In the genomic region with DNA sequence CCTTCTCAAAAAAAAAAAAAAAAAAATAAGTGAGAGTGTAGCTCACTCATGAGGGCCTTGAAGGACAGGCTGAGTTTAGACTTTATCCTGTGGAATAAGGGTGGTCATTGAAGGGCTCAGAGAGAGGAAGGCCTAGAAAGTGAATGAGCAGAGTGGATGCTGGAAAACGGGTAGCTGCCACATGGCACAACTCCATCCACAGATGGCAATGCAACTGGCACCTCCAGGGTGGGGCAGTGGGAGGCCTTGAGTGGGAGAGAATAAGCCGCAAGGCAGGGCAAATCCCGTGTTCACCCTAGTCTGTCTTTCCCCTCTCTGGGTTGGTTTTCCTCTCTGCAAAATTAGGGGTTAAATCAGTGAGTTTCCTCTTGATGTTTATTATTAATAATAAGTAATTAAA, we compare ENCODE assay signal across 24 cellular contexts. TPM values are rescaled to one million over a fixed set of nuclear protein-coding genes. Genes with fewer than 3 reads are reported as not detected.
DNase-seq lines count a peak whose midpoint lies in the region; ATAC-seq lines count a peak whose summit lies in the region.
"Had no signal": no experiment of that assay in that cellular context is flagged by ENCODE, and none has a peak within 500 bp of the region (broad histone marks: within the 10 kb centered on the region; RNA-seq: fewer than 3 reads in every experiment).

No MANE protein-coding gene starts in this region.

- WGBS in neuronal stem cell (ENCODE audit: extremely low coverage in 2 of 2, insufficient read length in 2 of 2, insufficient replicate concordance in 1 of 2), 2 donors = no CpG with 5 or more reads among the region's 3 CpGs
- 95 to 98% methylated on average over 3 of the region's 3 CpGs for WGBS in aorta, 2 donors

- ATAC-seq in aorta (ENCODE audit: low FRiP score) = no peak
- no peak for ATAC-seq in GM19397 (IDR thresholded peaks at IDR 0.05; ENCODE audit: unreplicated experiment)
- ATAC-seq in GM18861 (IDR thresholded peaks at IDR 0.05; ENCODE audit: unreplicated experiment) = no peak

- no peak overlapping the region for H2BK120ac ChIP-seq in neuronal stem cell (ENCODE audit: low read depth, low read length)

- no peak overlapping the region for H2BK12ac ChIP-seq in neuronal stem cell (ENCODE audit: low read length)

- H3K9ac ChIP-seq in neuronal stem cell (ENCODE audit: low read depth, low read length, poor library complexity) = no peak overlapping the region
- H3K9ac ChIP-seq: KMS-11 had no signal

- H2AK5ac ChIP-seq in neuronal stem cell (ENCODE audit: low read depth, low read length) = no peak overlapping the region

- H3K4me2 ChIP-seq in neuronal stem cell (ENCODE audit: insufficient read depth, low read length, poor library complexity, severe bottlenecking) = no peak overlapping the region
- H3K4me2 ChIP-seq: KMS-11 had no signal

- H3K14ac ChIP-seq in neuronal stem cell (ENCODE audit: low read length) = no peak overlapping the region

- no peak overlapping the region for H4K8ac ChIP-seq in neuronal stem cell (ENCODE audit: low read depth, low read length)

- no peak overlapping the region for H3K23ac ChIP-seq in neuronal stem cell (ENCODE audit: low read depth, low read length, poor library complexity)

- H2AFZ ChIP-seq in neuronal stem cell (ENCODE audit: low read length) = no peak overlapping the region

- H2BK5ac ChIP-seq in neuronal stem cell (ENCODE audit: low read length) = no peak overlapping the region

- H3K4me1 ChIP-seq in neuronal stem cell (ENCODE audit: control insufficient read depth in 2 of 2, insufficient read depth in 1 of 2, low read depth in 1 of 2, low read length in 2 of 2) (peaks cover 0 to 29% of the 10 kb centered on the region in 2 donors), aorta (ENCODE audit: control insufficient read depth in 1 of 2, insufficient read depth in 2 of 2, low read length in 2 of 2) (no peaks in the 10 kb centered on the region)
- H3K4me1 ChIP-seq: BE2C, HAP-1 had no signal

- H3K36me3 ChIP-seq in neuronal stem cell (replicated peaks in 1 of 2; ENCODE audit: control insufficient read depth in 2 of 2, insufficient read depth in 2 of 2, low read length in 2 of 2) = no peaks in the 10 kb centered on the region
- H3K36me3 ChIP-seq in aorta (ENCODE audit: control insufficient read depth in 1 of 2, insufficient read depth in 2 of 2, low read length in 1 of 2) = no peaks in the 10 kb centered on the region
- H3K36me3 ChIP-seq: BE2C, HAP-1 had no signal

- DNase-seq in NCI-H1694 treated with DMSO at 0.1 percent for 48 hours (lab: John Stamatoyannopoulos, UW) (peak; percentile 14), NCI-H1694 (lab: John Stamatoyannopoulos, UW) (no peak), cerebellar cortex (ENCODE audit: low spot score) (peak; percentile 52), neuronal stem cell (ENCODE audit: low spot score) (no peak), aorta (peak; percentile 21)
- DNase-seq: 8988T; ACHN; BE2C; CD8-positive, alpha-beta memory T cell; DMS153; GOT3; NCI-H1105; NCI-H146; NCI-H2029 treated with DMSO at 0.1 percent for 48 hours; NCI-H446 treated with DMSO at 0.1 percent for 48 hours; NCI-H69; RPMI8226; SHP77 had no signal

- H3K4me3 ChIP-seq in neuronal stem cell (ENCODE audit: low read length in 2 of 2) (no peak overlapping the region), aorta (ENCODE audit: low read length in 2 of 2) (no peak overlapping the region)
- H3K4me3 ChIP-seq: HAP-1 had no signal

- no peak overlapping the region for H3K27ac ChIP-seq in neuronal stem cell (replicated peaks; ENCODE audit: low read length)
- no peak overlapping the region for H3K27ac ChIP-seq in aorta (ENCODE audit: low read depth in 1 of 2, low read length in 2 of 2)
- H3K27ac ChIP-seq: KMS-11 had no signal

- no peak overlapping the region for H2BK15ac ChIP-seq in neuronal stem cell (ENCODE audit: low read length)

- no peak overlapping the region for H4K91ac ChIP-seq in neuronal stem cell (ENCODE audit: low read depth, low read length, poor library complexity)

- peaks cover 0 to 13% of the 10 kb centered on the region in 2 donors for H3K9me3 ChIP-seq in neuronal stem cell (replicated peaks in 1 of 2; ENCODE audit: control insufficient read depth in 2 of 2, insufficient read depth in 1 of 2, low read depth in 1 of 2, low read length in 2 of 2)
- H3K9me3 ChIP-seq in aorta (ENCODE audit: control insufficient read depth, low read length) = no peaks in the 10 kb centered on the region
- H3K9me3 ChIP-seq: BE2C, HAP-1 had no signal

- H3K27me3 ChIP-seq in neuronal stem cell (ENCODE audit: control insufficient read depth in 3 of 3, insufficient read depth in 3 of 3, low read depth in 1 of 3, low read length in 3 of 3) (peaks cover 0 to 41% (median 0%) of the 10 kb centered on the region in 3 experiments), aorta (ENCODE audit: control insufficient read depth in 1 of 2, insufficient read depth in 2 of 2, low read length in 1 of 2) (no peaks in the 10 kb centered on the region)
- H3K27me3 ChIP-seq: BE2C had no signal

- no peak overlapping the region for H3K4ac ChIP-seq in neuronal stem cell (ENCODE audit: low read length)

- H3K18ac ChIP-seq in neuronal stem cell (ENCODE audit: low read length) = peak overlapping the region; percentile 73

- intact Hi-C loops in aorta (cut with DNase I) = no loop called here

- H3K79me1 ChIP-seq in neuronal stem cell (ENCODE audit: low read depth, low read length) = no peaks in the 10 kb centered on the region

RNA-seq across cellular contexts. Expression of a gene that starts 3.1 kb away (rescaled TPM):
- 3.6 TPM for polyA plus RNA-seq in neuronal stem cell (2013, experiment 1 of 2)
- 3.4 TPM for polyA plus RNA-seq in neuronal stem cell (2013, experiment 2 of 2)
- total RNA-seq in aorta = not detected
- polyA plus RNA-seq in aorta = under 1 TPM; 0.38 to 0.61 TPM
- total RNA-seq: CD8-positive, alpha-beta memory T cell had no signal
- polyA plus RNA-seq: CD14-positive monocyte; CD8-positive, alpha-beta memory T cell; IgD-negative memory B cell had no signal

RNA-seq across cellular contexts. Expression of a gene that starts 19.3 kb away (rescaled TPM):
- polyA plus RNA-seq in neuronal stem cell (2013, experiment 1 of 2) = 0.86 TPM
- polyA plus RNA-seq in neuronal stem cell (2013, experiment 2 of 2) = 0.86 TPM
- total RNA-seq in aorta = under 1 TPM in 1 of 2 donors, not detected in 1; 0.71 TPM
- 10 to 100 TPM in 1 of 2 donors, under 1 TPM in 1; 0.82 to 33.8 TPM for polyA plus RNA-seq in aorta
- total RNA-seq: CD8-positive, alpha-beta memory T cell had no signal
- polyA plus RNA-seq: CD14-positive monocyte; CD8-positive, alpha-beta memory T cell; IgD-negative memory B cell had no signal

RNA-seq across cellular contexts. Expression of a gene that starts 41.0 kb away (rescaled TPM):
- 8.6 TPM for polyA plus RNA-seq in neuronal stem cell (2013, experiment 1 of 2)
- 10.2 TPM for polyA plus RNA-seq in neuronal stem cell (2013, experiment 2 of 2)
- under 1 TPM; 0.21 to 0.36 TPM for total RNA-seq in aorta
- 10 to 100 TPM in 1 of 2 donors, 1 to 10 TPM in 1; 1.0 to 24.0 TPM for polyA plus RNA-seq in aorta
- total RNA-seq: CD8-positive, alpha-beta memory T cell had no signal
- polyA plus RNA-seq: CD14-positive monocyte; CD8-positive, alpha-beta memory T cell; IgD-negative memory B cell had no signal

RNA-seq across cellular contexts. Expression of a gene that starts 50.5 kb away (rescaled TPM):
- polyA plus RNA-seq in neuronal stem cell (2013, experiment 1 of 2) = 12.4 TPM
- 12.3 TPM for polyA plus RNA-seq in neuronal stem cell (2013, experiment 2 of 2)
- 10 to 100 TPM; 66.1 to 71.6 TPM for total RNA-seq in aorta
- 10 to 100 TPM; 33.7 to 46.1 TPM for polyA plus RNA-seq in aorta
- polyA plus RNA-seq: CD14-positive monocyte had no signal

Comparison
In these comparisons a context has a peak if more than half of its experiments do, and no peak if none do; other contexts are left out.
1. DNase-seq: peak in NCI-H1694 treated with DMSO at 0.1 percent for 48 hours (single experiment), cerebellar cortex (single experiment) and aorta (2 of 2); none in NCI-H1694 (single experiment) and neuronal stem cell (single experiment).